In genomic region chr1:191490303-191490702, GRCh38 we compare ENCODE assay signal across 24 cellular contexts.
"Had no signal": no experiment of that assay in that cellular context is flagged by ENCODE, and none has a peak within 500 bp of the region (broad histone marks: within the 10 kb centered on the region; RNA-seq: fewer than 3 reads in every experiment).

No MANE protein-coding gene starts in this region.

- ATAC-seq: HepG2, T-cell had no signal

- H3K4me1 ChIP-seq: SJSA1 had no signal

- H3K27ac ChIP-seq: SJSA1, SK-N-MC had no signal

- H3K4me1 Mint-ChIP-seq: IgD-negative memory B cell, T-cell had no signal

- DNase-seq: Karpas-422, KG1, MG63, NCI-H1048, NCI-H1105 treated with DMSO at 0.1 percent for 48 hours, NCI-H1417 treated with DMSO at 0.1 percent for 48 hours, NCI-H146, NCI-H1694 treated with DMSO at 0.1 percent for 48 hours, NCI-H1930, NCI-H2081, NCI-H2107, NCI-H2227 treated with DMSO at 0.1 percent for 48 hours, NCI-H524, NCI-H526 treated with DMSO at 0.1 percent for 48 hours, NCI-H748 treated with DMSO at 0.1 percent for 48 hours, Right ventricle myocardium superior, RPMI8226, SIG-M5, SW 1271, T-cell had no signal

- H3K27ac Mint-ChIP-seq: IgD-negative memory B cell, T-cell had no signal

- H3K9me3 ChIP-seq: MG63, SJSA1 had no signal

- H3K27me3 ChIP-seq: MG63, SJSA1 had no signal

- H3K36me3 Mint-ChIP-seq: IgD-negative memory B cell, T-cell had no signal

- H3K36me3 ChIP-seq: MG63, SJSA1 had no signal

- H3K4me3 Mint-ChIP-seq: IgD-negative memory B cell, T-cell had no signal

- H3K4me3 ChIP-seq: MG63, SJSA1, SK-N-MC had no signal

- H3K27me3 Mint-ChIP-seq: IgD-negative memory B cell, T-cell had no signal
